In genomic region chr18:26562568-26562967, GRCh38 we compare ENCODE assay signal across 38 cellular contexts.
"Had no signal": no experiment of that assay in that cellular context is flagged by ENCODE, and none has a peak within 500 bp of the region (broad histone marks: within the 10 kb centered on the region; RNA-seq: fewer than 3 reads in every experiment).

No MANE protein-coding gene starts in this region.

- H3K9me3 ChIP-seq: adrenal gland, ascending aorta, body of pancreas, breast epithelium had no signal

- H3K4me1 Mint-ChIP-seq: activated naive CD4-positive, alpha-beta T cell treated with anti-CD3 and anti-CD28 coated beads, Interleukin-2, amount 10 ng/mL, durations not matched to agents 7 days and 5 days; activated naive CD4-positive, alpha-beta T cell treated with anti-CD3 and anti-CD28 coated beads, Interleukin-2, amount 50 U/mL, for 24 hours; activated naive CD8-positive, alpha-beta T cell treated with anti-CD3 and anti-CD28 coated beads for 36 hours; activated naive CD8-positive, alpha-beta T cell treated with anti-CD3 and anti-CD28 coated beads, Interleukin-2, amount 10 ng/mL, durations not matched to agents 7 days and 5 days; activated naive CD8-positive, alpha-beta T cell treated with anti-CD3 and anti-CD28 coated beads, Interleukin-2, amount 50 U/mL, for 24 hours; activated T-helper 17 cell treated with anti-CD3 and anti-CD28 coated beads, Interleukin-2, amount 50 U/mL, for 72 hours; brain; central memory CD8-positive, alpha-beta T cell had no signal

- H3K27ac Mint-ChIP-seq: activated naive CD4-positive, alpha-beta T cell treated with anti-CD3 and anti-CD28 coated beads for 36 hours; activated naive CD4-positive, alpha-beta T cell treated with anti-CD3 and anti-CD28 coated beads, Interleukin-2, amount 10 ng/mL, durations not matched to agents 7 days and 5 days; activated naive CD4-positive, alpha-beta T cell treated with anti-CD3 and anti-CD28 coated beads, Interleukin-2, amount 50 U/mL, for 24 hours; activated naive CD4-positive, alpha-beta T cell treated with anti-CD3 and anti-CD28 coated beads, Interleukin-2, amount 50 U/mL, for 72 hours; activated naive CD8-positive, alpha-beta T cell; activated naive CD8-positive, alpha-beta T cell treated with anti-CD3 and anti-CD28 coated beads for 36 hours; activated naive CD8-positive, alpha-beta T cell treated with anti-CD3 and anti-CD28 coated beads, Interleukin-2, amount 10 ng/mL, durations not matched to agents 7 days and 5 days; activated naive CD8-positive, alpha-beta T cell treated with anti-CD3 and anti-CD28 coated beads, Interleukin-2, amount 50 U/mL, for 24 hours; activated T-cell treated with anti-CD3 and anti-CD28 coated beads, Interleukin-2, amount 50 U/mL, for 24 hours; activated T-cell treated with anti-CD3 and anti-CD28 coated beads, Interleukin-2, amount 50 U/mL, for 72 hours; activated T-helper 1 cell treated with anti-CD3 and anti-CD28 coated beads, Interleukin-12 subunit alpha, Interleukin-12 subunit beta, Interleukin-2, Interleukin-4 antibody, amounts not matched to agents 30 ng/mL and 10 ng/mL and 1 ng/mL, durations not matched to agents 14 hours and 24 hours and 36 hours; activated T-helper 17 cell treated with anti-CD3 and anti-CD28 coated beads, Interleukin-2, amount 50 U/mL, for 72 hours; activated T-helper 2 cell treated with anti-CD3 and anti-CD28 coated beads, Interferon-gamma antibody, Interleukin-2, Interleukin-4, amounts not matched to agents 10 μg/mL and 5 μg/mL and 100 μg/mL, durations not matched to agents 14 hours and 24 hours and 36 hours; brain had no signal

- ATAC-seq: activated naive CD4-positive, alpha-beta T cell treated with anti-CD3 and anti-CD28 coated beads, Interleukin-2, amount 50 U/mL, for 72 hours; activated naive CD8-positive, alpha-beta T cell treated with anti-CD3 and anti-CD28 coated beads, Interleukin-2, amount 50 U/mL, for 24 hours; activated T-cell treated with anti-CD3 and anti-CD28 coated beads, Interleukin-2, amount 50 U/mL, for 4 hours; activated T-cell treated with anti-CD3 and anti-CD28 coated beads, Interleukin-2, amount 50 U/mL, for 72 hours; activated T-helper 17 cell treated with anti-CD3 and anti-CD28 coated beads, Interleukin-2, amount 50 U/mL, for 72 hours; body of pancreas had no signal

- H3K27ac ChIP-seq: adrenal gland, ascending aorta, body of pancreas, brain microvascular endothelial cell, breast epithelium, cardiac muscle cell had no signal

- H3K36me3 ChIP-seq: adrenal gland, ascending aorta, brain microvascular endothelial cell, breast epithelium, cardiac muscle cell had no signal

- H3K4me1 ChIP-seq: adrenal gland, body of pancreas, breast epithelium had no signal

- H3K4me3 Mint-ChIP-seq: activated naive CD4-positive, alpha-beta T cell treated with anti-CD3 and anti-CD28 coated beads for 36 hours; activated naive CD4-positive, alpha-beta T cell treated with anti-CD3 and anti-CD28 coated beads, Interleukin-2, amount 10 ng/mL, durations not matched to agents 7 days and 5 days; activated naive CD4-positive, alpha-beta T cell treated with anti-CD3 and anti-CD28 coated beads, Interleukin-2, amount 50 U/mL, for 24 hours; activated naive CD8-positive, alpha-beta T cell; activated naive CD8-positive, alpha-beta T cell treated with anti-CD3 and anti-CD28 coated beads for 36 hours; activated naive CD8-positive, alpha-beta T cell treated with anti-CD3 and anti-CD28 coated beads, Interleukin-2, amount 10 ng/mL, durations not matched to agents 7 days and 5 days; activated naive CD8-positive, alpha-beta T cell treated with anti-CD3 and anti-CD28 coated beads, Interleukin-2, amount 50 U/mL, for 24 hours; activated T-cell treated with anti-CD3 and anti-CD28 coated beads, Interleukin-2, amount 50 U/mL, for 24 hours; activated T-cell treated with anti-CD3 and anti-CD28 coated beads, Interleukin-2, amount 50 U/mL, for 4 hours; activated T-cell treated with anti-CD3 and anti-CD28 coated beads, Interleukin-2, amount 50 U/mL, for 72 hours; activated T-helper 1 cell treated with anti-CD3 and anti-CD28 coated beads, Interleukin-12 subunit alpha, Interleukin-12 subunit beta, Interleukin-2, Interleukin-4 antibody, amounts not matched to agents 30 ng/mL and 10 ng/mL and 1 ng/mL, durations not matched to agents 14 hours and 24 hours and 36 hours; activated T-helper 17 cell treated with anti-CD3 and anti-CD28 coated beads, Interleukin-2, amount 50 U/mL, for 72 hours; brain; central memory CD8-positive, alpha-beta T cell had no signal

- H3K4me3 ChIP-seq: adrenal gland, ascending aorta, body of pancreas, breast epithelium, cardiac muscle cell had no signal

- DNase-seq: activated effector memory CD4-positive, alpha-beta T cell treated with anti-CD3 and anti-CD28 coated beads, Interleukin-2, amount 50 U/mL, for 16 hours; activated effector memory CD4-positive, alpha-beta T cell treated with Interleukin-2 at 50 U/mL for 16 hours; activated gamma-delta T cell; activated gamma-delta T cell treated with Interleukin-2 at 50 U/mL for 16 hours; activated naive CD4-positive, alpha-beta T cell; activated naive CD4-positive, alpha-beta T cell treated with anti-CD3 and anti-CD28 coated beads for 36 hours; activated naive CD4-positive, alpha-beta T cell treated with anti-CD3 and anti-CD28 coated beads, Interleukin-2, amount 10 ng/mL, durations not matched to agents 7 days and 5 days; activated naive CD4-positive, alpha-beta T cell treated with anti-CD3 and anti-CD28 coated beads, Interleukin-2, amount 50 U/mL, for 16 hours; activated naive CD4-positive, alpha-beta T cell treated with Interleukin-2 at 50 U/mL for 16 hours; activated naive CD8-positive, alpha-beta T cell treated with anti-CD3 and anti-CD28 coated beads for 36 hours; activated naive CD8-positive, alpha-beta T cell treated with anti-CD3 and anti-CD28 coated beads, Interleukin-2, amount 10 ng/mL, durations not matched to agents 7 days and 5 days; activated naive CD8-positive, alpha-beta T cell treated with anti-CD3 and anti-CD28 coated beads, Interleukin-2, amount 50 U/mL, for 24 hours; activated T-cell treated with anti-CD3 and anti-CD28 coated beads, Interleukin-2, amount 50 U/mL, for 1 hour; activated T-cell treated with anti-CD3 and anti-CD28 coated beads, Interleukin-2, amount 50 U/mL, for 24 hours; activated T-cell treated with anti-CD3 and anti-CD28 coated beads, Interleukin-2, amount 50 U/mL, for 4 hours; activated T-cell treated with anti-CD3 and anti-CD28 coated beads, Interleukin-2, amount 50 U/mL, for 48 hours; activated T-cell treated with anti-CD3 and anti-CD28 coated beads, Interleukin-2, amount 50 U/mL, for 72 hours; adrenal gland; amniotic stem cell; amygdala; anterior cingulate cortex; aorta; body of pancreas; brain microvascular endothelial cell; caudate nucleus; central memory CD4-positive, alpha-beta T cell; cerebellar nuclear complex had no signal

- H3K9me3 Mint-ChIP-seq: activated naive CD4-positive, alpha-beta T cell treated with anti-CD3 and anti-CD28 coated beads for 36 hours; activated naive CD4-positive, alpha-beta T cell treated with anti-CD3 and anti-CD28 coated beads, Interleukin-2, amount 10 ng/mL, durations not matched to agents 7 days and 5 days; activated naive CD4-positive, alpha-beta T cell treated with anti-CD3 and anti-CD28 coated beads, Interleukin-2, amount 50 U/mL, for 24 hours; activated naive CD8-positive, alpha-beta T cell treated with anti-CD3 and anti-CD28 coated beads for 36 hours; activated naive CD8-positive, alpha-beta T cell treated with anti-CD3 and anti-CD28 coated beads, Interleukin-2, amount 10 ng/mL, durations not matched to agents 7 days and 5 days; activated naive CD8-positive, alpha-beta T cell treated with anti-CD3 and anti-CD28 coated beads, Interleukin-2, amount 50 U/mL, for 24 hours; activated T-cell treated with anti-CD3 and anti-CD28 coated beads, Interleukin-2, amount 50 U/mL, for 24 hours; activated T-cell treated with anti-CD3 and anti-CD28 coated beads, Interleukin-2, amount 50 U/mL, for 4 hours; activated T-cell treated with anti-CD3 and anti-CD28 coated beads, Interleukin-2, amount 50 U/mL, for 72 hours; activated T-helper 1 cell treated with anti-CD3 and anti-CD28 coated beads, Interleukin-12 subunit alpha, Interleukin-12 subunit beta, Interleukin-2, Interleukin-4 antibody, amounts not matched to agents 30 ng/mL and 10 ng/mL and 1 ng/mL, durations not matched to agents 14 hours and 24 hours and 36 hours; activated T-helper 17 cell treated with anti-CD3 and anti-CD28 coated beads, Interleukin-2, amount 50 U/mL, for 72 hours; activated T-helper 2 cell treated with anti-CD3 and anti-CD28 coated beads, Interferon-gamma antibody, Interleukin-2, Interleukin-4, amounts not matched to agents 10 μg/mL and 5 μg/mL and 100 μg/mL, durations not matched to agents 14 hours and 24 hours and 36 hours; central memory CD8-positive, alpha-beta T cell had no signal
